In the genomic region with DNA sequence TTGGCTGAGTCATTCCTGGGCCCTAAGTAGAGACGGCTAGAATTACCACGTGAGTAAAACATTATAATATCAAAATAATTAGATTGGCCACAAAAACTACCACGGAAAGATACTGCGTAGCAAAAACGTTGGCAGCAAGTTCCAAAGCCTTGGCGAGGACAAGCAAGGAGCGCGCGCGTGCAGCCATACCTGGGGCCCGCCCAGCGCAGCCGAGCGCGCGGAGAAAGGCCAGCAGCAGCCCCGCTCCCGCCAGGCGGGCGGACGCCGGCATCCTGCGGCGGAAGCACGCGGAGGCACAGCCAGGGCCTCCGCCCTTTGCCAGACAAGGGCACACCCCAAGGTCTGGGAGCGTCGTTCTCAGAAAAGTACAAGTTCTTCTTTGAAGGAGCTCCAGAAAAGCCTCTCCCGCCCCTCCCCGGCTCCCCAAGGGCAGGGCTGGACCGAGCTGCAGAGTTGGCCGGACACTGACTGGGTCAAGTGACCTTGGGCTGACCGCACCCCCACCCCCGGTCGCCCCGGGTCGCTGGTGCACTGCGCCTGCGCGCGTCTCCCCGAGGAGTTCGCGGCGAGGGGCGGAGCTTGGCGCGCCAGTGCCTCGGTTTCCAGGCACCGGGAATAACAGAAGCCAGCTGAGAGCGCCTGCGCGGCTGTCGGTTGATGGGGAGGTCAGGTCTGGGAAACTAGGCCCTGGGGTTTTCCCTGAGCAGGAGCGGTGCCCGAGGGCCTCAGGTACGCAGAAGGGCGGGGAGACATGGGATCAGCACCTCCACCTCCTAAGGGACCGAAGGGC, we compare ENCODE assay signal across 8 cellular contexts. TPM values are rescaled to one million over a fixed set of nuclear protein-coding genes. Genes with fewer than 3 reads are reported as not detected.
DNase-seq lines count a peak whose midpoint lies in the region; ATAC-seq and TF ChIP-seq lines count a peak whose summit lies in the region.

A gene with protein sequence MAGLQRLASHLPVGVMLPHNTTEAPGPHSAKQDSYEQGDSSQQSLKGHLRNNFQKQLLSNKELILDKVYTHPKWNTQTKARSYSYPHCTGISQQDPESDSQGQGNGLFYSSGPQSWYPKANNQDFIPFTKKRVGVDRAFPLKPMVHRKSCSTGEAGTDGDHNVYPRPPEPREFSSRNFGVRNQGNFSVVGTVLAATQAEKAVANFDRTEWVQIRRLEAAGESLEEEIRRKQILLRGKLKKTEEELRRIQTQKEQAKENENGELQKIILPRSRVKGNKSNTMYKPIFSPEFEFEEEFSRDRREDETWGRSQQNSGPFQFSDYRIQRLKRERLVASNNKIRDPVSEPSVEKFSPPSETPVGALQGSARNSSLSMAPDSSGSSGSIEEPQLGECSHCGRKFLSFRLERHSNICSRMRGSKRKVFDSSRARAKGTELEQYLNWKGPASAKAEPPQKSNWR (plus strand): TSS at position 621 of the 790 bp plus-strand sequence. CDS start 933 bp downstream, outside the sequence.

- in situ Hi-C loops in astrocyte of the cerebellum (cut with HindIII; ENCODE audit: low sequenced_read_pairs): no loop called here

- no peak within 1 kb of the TSS for H3K27ac Mint-ChIP-seq in T-helper 17 cell

- H3K9me3 ChIP-seq in T-helper 17 cell (ENCODE audit: control insufficient read depth, low read length, poor library complexity, severe bottlenecking): no peaks in the 10 kb centered on the region

- no peak within 1 kb of the TSS for H3K4me3 Mint-ChIP-seq in T-helper 17 cell

- H3K36me3 ChIP-seq in H7 (replicated peaks; ENCODE audit: control insufficient read depth, insufficient read depth, low read length): no peaks in the 10 kb centered on the region

- peaks cover 4% of the 10 kb centered on the region for H3K4me1 Mint-ChIP-seq in T-helper 17 cell

- no peaks in the 10 kb centered on the region for H3K27me3 ChIP-seq in H7 (ENCODE audit: control insufficient read depth, insufficient read depth, low read length)

- ATAC-seq in T-helper 17 cell (peak; percentile 83), HG02840 (IDR thresholded peaks at IDR 0.05; ENCODE audit: low FRiP score, unreplicated experiment) (no peak)

- TF ChIP-seq CTCF in astrocyte of the cerebellum (IDR thresholded peaks at IDR 0.05; ENCODE audit: low read depth, low read length, missing control alignments): no peak

- no peaks in the 10 kb centered on the region for H3K27me3 Mint-ChIP-seq in T-helper 17 cell

- DNase-seq in EL (peak; percentile 79), H7 (peak; percentile 97), NCI-H1092 treated with DMSO at 0.1 percent for 48 hours (lab: John Stamatoyannopoulos, UW) (peak; percentile 93), T-helper 17 cell (peak; percentile 21 to 46 (median 35)), astrocyte of the cerebellum (ENCODE audit: low read depth) (peak; percentile 66), hepatic stellate cell (ENCODE audit: low spot score) (peak; percentile 92), pulmonary artery endothelial cell (ENCODE audit: low read depth, low spot score) (peak; percentile 71)

- no peaks in the 10 kb centered on the region for H3K36me3 Mint-ChIP-seq in T-helper 17 cell (ENCODE audit: low read depth)

- H3K4me3 ChIP-seq in H7 (ENCODE audit: insufficient read depth, low read depth, low read length) (peak within 1 kb of the TSS; percentile 79), astrocyte of the cerebellum (ENCODE audit: low read depth, low read length) (peak within 1 kb of the TSS; percentile 55)

RNA-seq across cellular contexts. Expression of the gene that starts here (rescaled TPM):
- 1.3 and 2.7 TPM in 2 replicates for total RNA-seq in H7 (2014; rRNA removed; shearing (Covaris generic))
- total RNA-seq in T-helper 17 cell (under 1 TPM; 0.20 to 0.76 TPM), pulmonary artery endothelial cell (0.99 and 1.3 TPM in 2 replicates)

Comparison
In these comparisons a context has a peak if more than half of its experiments do, and no peak if none do; other contexts are left out.
1. Peak in DNase-seq and ATAC-seq in T-helper 17 cell; RNA of the gene not detected or under 1 TPM.
2. DNase-seq: peak in every context shown above with its lines; median percentile 97 in H7; 93 in NCI-H1092 treated with DMSO at 0.1 percent for 48 hours; 92 in hepatic stellate cell; 79 in EL; 71 in pulmonary artery endothelial cell; 66 in astrocyte of the cerebellum; 35 in T-helper 17 cell.